Comparison of ENCODE assay signal across 8 cellular contexts in the genomic region with DNA sequence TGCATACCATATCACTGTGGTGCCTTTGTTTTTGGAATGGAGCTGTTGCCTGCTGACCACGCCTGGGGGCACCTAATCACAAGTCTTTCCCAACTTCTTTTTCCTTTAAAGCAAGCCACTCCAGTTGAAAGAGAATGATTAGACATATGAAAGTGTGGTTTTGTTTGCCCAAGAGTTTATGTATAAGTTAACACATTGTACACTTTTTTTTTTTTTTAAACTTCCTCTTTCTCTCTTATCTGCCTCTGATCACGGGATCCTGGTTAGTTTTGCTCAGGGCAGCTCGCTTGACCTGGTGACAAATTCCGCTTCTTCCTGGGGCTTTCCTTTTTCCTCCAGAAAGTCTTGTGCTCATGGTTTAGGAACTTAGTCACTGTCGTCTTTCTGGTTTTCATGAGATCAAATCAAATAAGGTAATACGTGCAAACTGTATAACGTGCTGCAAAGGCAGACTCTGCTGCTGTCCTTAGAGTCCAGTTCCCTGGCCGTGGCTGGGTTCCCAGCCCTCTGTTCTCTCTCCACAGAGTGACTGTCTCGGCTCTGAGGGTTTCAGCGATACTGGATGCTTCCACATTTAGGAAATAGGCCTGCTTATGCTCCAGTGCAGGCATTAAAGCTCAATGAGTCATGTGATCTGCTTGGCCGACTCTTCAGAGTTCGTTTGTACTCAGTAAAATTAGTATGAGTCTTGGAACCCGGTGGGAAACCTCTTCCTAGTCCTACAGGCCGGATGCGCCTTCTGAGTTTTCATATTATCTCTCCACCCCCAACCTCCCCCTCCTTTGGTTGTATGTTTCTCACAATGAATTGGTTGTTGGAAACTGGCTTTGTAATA. TPM values are rescaled to one million over a fixed set of nuclear protein-coding genes. Genes with fewer than 3 reads are reported as not detected.
DNase-seq lines count a peak whose midpoint lies in the region; ATAC-seq, FAIRE-seq and TF ChIP-seq lines count a peak whose summit lies in the region.

No MANE protein-coding gene starts in this region.

- H3K27me3 ChIP-seq in HepG2 (ENCODE audit: control insufficient read depth in 1 of 2, insufficient read depth in 2 of 2, low read length in 2 of 2): no peaks in the 10 kb centered on the region

- peaks cover 73% of the 10 kb centered on the region for H3K79me2 ChIP-seq in HepG2 (ENCODE audit: insufficient read depth, low read length)

- peaks cover 63% of the 10 kb centered on the region for H3K4me1 Mint-ChIP-seq in chondrocyte (ENCODE audit: low read depth)

- FAIRE-seq in HepG2 (lab: Jason Lieb, UNC): peak; percentile 79

- intact Hi-C loops in HepG2 (cut with micrococcal nuclease; ENCODE audit: unreplicated experiment): loop anchor here (1.0 to 5.0 kb wide), 3 partner anchors 9 to 42 kb away; a partner anchor contains a TSS

- H3K27me3 Mint-ChIP-seq in chondrocyte (ENCODE audit: low read depth): no peaks in the 10 kb centered on the region

- peak in 1 of 2 experiments; percentile 56; a peak in 1 of 4 replicates for TF ChIP-seq POLR2A in HepG2 (IDR thresholded peaks at IDR 0.05; ENCODE audit: insufficient read depth in 1 of 2, low read depth in 2 of 2, low read length in 2 of 2)

- DNase-seq in SW 1271 (lab: John Stamatoyannopoulos, UW): peak; percentile 34 to 89
- no peak for DNase-seq in chondrocyte (ENCODE audit: low spot score)
- DNase-seq in HepG2 (ENCODE audit: low spot score): peak; percentile 85
- DNase-seq in stimulated activated naive CD8-positive, alpha-beta T cell treated with anti-CD3 and anti-CD28 coated beads, Interleukin-15, Interleukin-2, amounts not matched to agents 100 U/mL and 50 U/mL, for 24 hours: peak; percentile 36
- DNase-seq in cortex of kidney (lab: John Stamatoyannopoulos, UW): no peak

- H3K27ac Mint-ChIP-seq in chondrocyte (ENCODE audit: unreplicated experiment): peak overlapping the region; percentile 100

- H3K36me3 ChIP-seq in HepG2 (replicated peaks in 1 of 2; ENCODE audit: control insufficient read depth in 1 of 2, insufficient read depth in 2 of 2, low read length in 2 of 2): 0 out of 5 replicates have a peak, but pooled peaks cover 0 to 3% of the 10 kb centered on the region in 2 experiments

- H3K9ac ChIP-seq in HepG2 (ENCODE audit: insufficient read depth, low read depth, low read length): peak overlapping the region; percentile 76

- 12% methylated on average over 15 of the region's 15 CpGs for WGBS in HepG2 (ENCODE audit: low lambda C conversion rate)

- POLR2A ChIA-PET in HepG2 (lab: Yijun Ruan, JAX): interaction anchor here (0.8 to 1.9 kb wide), 4 partner anchors 8 to 43 kb away, joined by 3 to 23 read pairs (median 4); a partner anchor contains a TSS

- in situ Hi-C loops in HepG2 (cut with HindIII; ENCODE audit: extremely low pct_ligation_motif_present, low pct_unique_long_range_greater_than_20kb): no loop called here

- peaks cover 38% of the 10 kb centered on the region for H3K4me1 ChIP-seq in HepG2 (ENCODE audit: insufficient read depth, low read length)

- no peaks in the 10 kb centered on the region for H3K9me3 ChIP-seq in HepG2 (ENCODE audit: low read length)

- 0 out of 2 replicates have a peak, but pooled peaks cover 2% of the 10 kb centered on the region for H4K20me1 ChIP-seq in HepG2 (ENCODE audit: insufficient read depth, low read length)

- H3K36me3 Mint-ChIP-seq in chondrocyte (ENCODE audit: low read depth): no peaks in the 10 kb centered on the region

- TF ChIP-seq CTCF in C4-2B (conservative IDR thresholded peaks at IDR 0.05): no peak
- peak; percentile 34 for TF ChIP-seq CTCF in chondrocyte (IDR thresholded peaks at IDR 0.05)
- TF ChIP-seq CTCF in HepG2 (CRISPR knock-in tag; IDR thresholded peaks at IDR 0.05): peak; percentile 44

- peak overlapping the region; percentile 70 for H3K4me3 Mint-ChIP-seq in chondrocyte (ENCODE audit: unreplicated experiment)

- peak; percentile 37 for ATAC-seq in GM19328 (IDR thresholded peaks at IDR 0.05; ENCODE audit: unreplicated experiment)
- peak; percentile 47 for ATAC-seq in HG03439 (IDR thresholded peaks at IDR 0.05; ENCODE audit: unreplicated experiment)
- peak; percentile 98 for ATAC-seq in HepG2
- peak; percentile 86 for ATAC-seq in stimulated activated naive CD8-positive, alpha-beta T cell treated with anti-CD3 and anti-CD28 coated beads, Interleukin-15, Interleukin-2, amounts not matched to agents 100 U/mL and 50 U/mL, for 24 hours

- H3K4me2 ChIP-seq in HepG2 (ENCODE audit: low read depth, low read length): peak overlapping the region; percentile 99

- no peak for TF ChIP-seq RAD21 in HepG2 (CRISPR knock-in tag; IDR thresholded peaks at IDR 0.05)

- CTCF ChIA-PET in HepG2 (lab: Yijun Ruan, JAX; ENCODE audit: low intra/inter-chr PET ratio, low total read pairs): no interaction called here

- no peaks in the 10 kb centered on the region for H3K9me3 Mint-ChIP-seq in chondrocyte (ENCODE audit: low read depth)

- peak overlapping the region; percentile 65 for H2AFZ ChIP-seq in HepG2 (ENCODE audit: low read length)

- H3K27ac ChIP-seq in C4-2B: peak overlapping the region; percentile 84
- peak overlapping the region; percentile 94 for H3K27ac ChIP-seq in HepG2 (ENCODE audit: extremely low read length, insufficient read depth, low read length)

- BruUV-seq in HepG2 (replicated peaks; lab: Mats Ljungman, UMichigan): TSS peak; percentile 75

- H3K4me3 ChIP-seq in HepG2 (replicated peaks in 1 of 3; ENCODE audit: insufficient read depth in 1 of 3, low read depth in 2 of 3, low read length in 3 of 3): peak overlapping the region; percentile 55 to 68 (median 67)

- peak in 1 of 2 experiments; percentile 52; a peak in 2 of 4 replicates for TF ChIP-seq EP300 in HepG2 (IDR thresholded peaks at IDR 0.05; ENCODE audit: low read depth in 2 of 2, low read length in 2 of 2)
- no peak for TF ChIP-seq EP300 in HepG2 (CRISPR knock-in tag; IDR thresholded peaks at IDR 0.05; ENCODE audit: borderline replicate concordance)

TF ChIP-seq in HepG2, 621 proteins besides CTCF, POLR2A, EP300 and RAD21 (continues in another document):
- no peak for TF ChIP-seq ZKSCAN5 (CRISPR knock-in tag; IDR thresholded peaks at IDR 0.05)
- peak; percentile 7; the same call in 1 of the 2 replicates for TF ChIP-seq ZFP1 (CRISPR knock-in tag; IDR thresholded peaks at IDR 0.05)
- peak; percentile 49 for TF ChIP-seq GATAD2A (CRISPR knock-in tag; IDR thresholded peaks at IDR 0.05)
- TF ChIP-seq, protein P1, sequence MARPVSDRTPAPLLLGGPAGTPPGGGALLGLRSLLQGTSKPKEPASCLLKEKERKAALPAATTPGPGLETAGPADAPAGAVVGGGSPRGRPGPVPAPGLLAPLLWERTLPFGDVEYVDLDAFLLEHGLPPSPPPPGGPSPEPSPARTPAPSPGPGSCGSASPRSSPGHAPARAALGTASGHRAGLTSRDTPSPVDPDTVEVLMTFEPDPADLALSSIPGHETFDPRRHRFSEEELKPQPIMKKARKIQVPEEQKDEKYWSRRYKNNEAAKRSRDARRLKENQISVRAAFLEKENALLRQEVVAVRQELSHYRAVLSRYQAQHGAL (CRISPR knock-in tag; IDR thresholded peaks at IDR 0.05; ENCODE audit: not compliant biosample characterization): no peak
- no peak for TF ChIP-seq SOX13 (IDR thresholded peaks at IDR 0.05)
- TF ChIP-seq SOX13 (CRISPR knock-in tag; conservative IDR thresholded peaks at IDR 0.05 in 1 of 2, IDR thresholded peaks at IDR 0.05 in 1 of 2): peak in 1 of 2 experiments; percentile 55; a peak in 1 of 4 replicates
- peak; percentile 60 for TF ChIP-seq PHF21A (CRISPR knock-in tag; IDR thresholded peaks at IDR 0.05)
- peak; percentile 84 for TF ChIP-seq KMT2A (CRISPR knock-in tag; IDR thresholded peaks at IDR 0.05)
- peak; percentile 27; the same call in 1 of the 2 replicates for TF ChIP-seq POLR2AphosphoS5 (IDR thresholded peaks at IDR 0.05; ENCODE audit: low read depth, low read length)
- TF ChIP-seq ZNF652 (CRISPR knock-in tag; IDR thresholded peaks at IDR 0.05; ENCODE audit: borderline replicate concordance, low read depth): no peak

RNA-seq across cellular contexts. Expression of a gene that starts 15.2 kb away (rescaled TPM):
- total RNA-seq in chondrocyte (30.9 to 51.1 TPM (median 47.9 TPM) in 3 replicates), HepG2 (2016; rRNA removed; fragmentation: Illumina TruSeq; extraction: Trizol) (16.0 and 21.3 TPM in 2 replicates)
- 6.2 and 7.7 TPM in 2 replicates for total RNA-seq in HepG2 (2016; cell fraction: cytosol; rRNA removed; fragmentation: Illumina TruSeq; extraction: Trizol; ENCODE audit: low read depth)
- 13.2 and 20.1 TPM in 2 replicates for total RNA-seq in HepG2 (2016; cell fraction: insoluble cytoplasmic fraction; rRNA removed; fragmentation: Illumina TruSeq; extraction: Trizol)
- 25.5 and 26.0 TPM in 2 replicates for total RNA-seq in HepG2 (2016; cell fraction: membrane; rRNA removed; fragmentation: Illumina TruSeq; extraction: Trizol)
- total RNA-seq in HepG2 (2016; cell fraction: nucleus; rRNA removed; fragmentation: Illumina TruSeq; extraction: Trizol): 9.1 and 10.8 TPM in 2 replicates
- 15.4 and 15.5 TPM in 2 replicates for polyA plus RNA-seq in HepG2 (2011; rRNA removed)
- polyA plus RNA-seq in HepG2 (2011; cell fraction: cytosol; rRNA removed): 9.8 and 10.9 TPM in 2 replicates
- polyA plus RNA-seq in HepG2 (2011; cell fraction: nucleus; rRNA removed): 3.9 and 5.1 TPM in 2 replicates
- 7.1 and 11.1 TPM in 2 replicates for polyA plus RNA-seq in HepG2 (2012)
- 3.6 and 3.9 TPM in 2 replicates for polyA plus RNA-seq in HepG2 (2016; cell fraction: cytosol; fragmentation: Illumina TruSeq; extraction: Trizol; ENCODE audit: low read depth)
- 19.9 and 21.9 TPM in 2 replicates for polyA plus RNA-seq in HepG2 (2016; cell fraction: insoluble cytoplasmic fraction; fragmentation: Illumina TruSeq; extraction: Trizol; ENCODE audit: low read depth)
- 16.4 and 17.1 TPM in 2 replicates for polyA plus RNA-seq in HepG2 (2016; cell fraction: membrane; fragmentation: Illumina TruSeq; extraction: Trizol; ENCODE audit: low read depth)
- polyA plus RNA-seq in HepG2 (2016; cell fraction: nucleus; fragmentation: Illumina TruSeq; extraction: Trizol; ENCODE audit: insufficient read depth, low read depth): 13.2 and 13.5 TPM in 2 replicates
- 37.6 and 54.4 TPM in 2 replicates for polyA minus RNA-seq in HepG2 (2011; rRNA and poly(A)+ RNA removed; ENCODE audit: low replicate concordance)
- 13.6 and 15.4 TPM in 2 replicates for polyA minus RNA-seq in HepG2 (2011; cell fraction: cytosol; rRNA and poly(A)+ RNA removed)
- 9.4 and 9.9 TPM in 2 replicates for polyA minus RNA-seq in HepG2 (2011; cell fraction: nucleus; rRNA and poly(A)+ RNA removed)

Comparison
In these comparisons a context has a peak if more than half of its experiments do, and no peak if none do; other contexts are left out.
1. ATAC-seq: peak in every context shown above with its lines; median percentile 98 in HepG2; 86 in stimulated activated naive CD8-positive, alpha-beta T cell treated with anti-CD3 and anti-CD28 coated beads, Interleukin-15, Interleukin-2, amounts not matched to agents 100 U/mL and 50 U/mL, for 24 hours; 47 in HG03439; 37 in GM19328.
2. DNase-seq: peak in SW 1271 (2 of 2), HepG2 (single experiment) and stimulated activated naive CD8-positive, alpha-beta T cell treated with anti-CD3 and anti-CD28 coated beads, Interleukin-15, Interleukin-2, amounts not matched to agents 100 U/mL and 50 U/mL, for 24 hours (single experiment); none in chondrocyte (single experiment) and cortex of kidney (single experiment).